ENCODE assay signal across 17 cellular contexts in genomic region chr6:64732888-64733287, GRCh38.
DNase-seq lines count a peak whose midpoint lies in the region; ATAC-seq and TF ChIP-seq lines count a peak whose summit lies in the region.
"Had no signal": no experiment of that assay in that cellular context is flagged by ENCODE, and none has a peak within 500 bp of the region (broad histone marks: within the 10 kb centered on the region; RNA-seq: fewer than 3 reads in every experiment).

No MANE protein-coding gene starts in this region.

- H3K9me3 ChIP-seq in A673 (ENCODE audit: low read depth, low read length, poor library complexity, severe bottlenecking) = no peaks in the 10 kb centered on the region
- H3K9me3 ChIP-seq: psoas muscle had no signal

- H3K4me3 Mint-ChIP-seq in glutamatergic neuron (ENCODE audit: unreplicated experiment) = no peak overlapping the region
- no peak overlapping the region for H3K4me3 Mint-ChIP-seq in CD14-positive monocyte
- H3K4me3 Mint-ChIP-seq: activated CD4-positive, alpha-beta memory T cell treated with anti-CD3 and anti-CD28 coated beads, Interleukin-2, amount 10 ng/mL, durations not matched to agents 7 days and 5 days; T-helper 2 cell treated with Interferon-gamma antibody and Interleukin-4, amounts not matched to agents 5 μg/mL and 100 μg/mL, for 36 hours had no signal

- H3K4me1 Mint-ChIP-seq in glutamatergic neuron (ENCODE audit: low read depth, unreplicated experiment) = no peaks in the 10 kb centered on the region
- no peaks in the 10 kb centered on the region for H3K4me1 Mint-ChIP-seq in CD14-positive monocyte
- H3K4me1 Mint-ChIP-seq: activated CD4-positive, alpha-beta memory T cell treated with anti-CD3 and anti-CD28 coated beads, Interleukin-2, amount 10 ng/mL, durations not matched to agents 7 days and 5 days had no signal

- DNase-seq in A673 (ENCODE audit: low spot score) (no peak), HT1080 (ENCODE audit: low read depth) (peak; percentile 44), RWPE1 (ENCODE audit: low spot score) (peak; percentile 1), epithelial cell of esophagus (ENCODE audit: low read depth) (peak; percentile 13), glutamatergic neuron (no peak), germinal center (ENCODE audit: low spot score) (no peak), CD14-positive monocyte (ENCODE audit: low spot score) (no peak)
- DNase-seq: activated CD4-positive, alpha-beta memory T cell treated with anti-CD3 and anti-CD28 coated beads, Interleukin-2, amount 10 ng/mL, durations not matched to agents 7 days and 5 days; anterior cingulate cortex; DMS79; effector CD8-positive, alpha-beta T cell; left colon; NCI-H1092; psoas muscle had no signal

- POLR2A ChIA-PET in A673 (lab: Charles Lee; ENCODE audit: low non-redundant PET) (no interaction called here), RWPE1 (lab: Yijun Ruan, JAX; ENCODE audit: low non-redundant PET) (no interaction called here)

- H3K27ac Mint-ChIP-seq in glutamatergic neuron (ENCODE audit: unreplicated experiment) (no peak overlapping the region), CD14-positive monocyte (no peak overlapping the region)
- H3K27ac Mint-ChIP-seq: activated CD4-positive, alpha-beta memory T cell treated with anti-CD3 and anti-CD28 coated beads, Interleukin-2, amount 10 ng/mL, durations not matched to agents 7 days and 5 days; T-helper 2 cell treated with Interferon-gamma antibody and Interleukin-4, amounts not matched to agents 5 μg/mL and 100 μg/mL, for 36 hours had no signal

- H3K9me3 Mint-ChIP-seq in glutamatergic neuron (ENCODE audit: unreplicated experiment) (no peaks in the 10 kb centered on the region), CD14-positive monocyte (peaks cover 0 to 10% (median 8%) of the 10 kb centered on the region in 7 donors)

- no peaks in the 10 kb centered on the region for H3K27me3 Mint-ChIP-seq in glutamatergic neuron (ENCODE audit: unreplicated experiment)
- H3K27me3 Mint-ChIP-seq in CD14-positive monocyte (ENCODE audit: low read depth in 3 of 3) = no peaks in the 10 kb centered on the region
- H3K27me3 Mint-ChIP-seq: activated CD4-positive, alpha-beta memory T cell treated with anti-CD3 and anti-CD28 coated beads, Interleukin-2, amount 10 ng/mL, durations not matched to agents 7 days and 5 days had no signal

- H3K4me3 ChIP-seq in A673 (ENCODE audit: low read depth, low read length, poor library complexity, severe bottlenecking) (no peak overlapping the region), epithelial cell of esophagus (ENCODE audit: low read length) (no peak overlapping the region)
- H3K4me3 ChIP-seq: psoas muscle, tibial nerve had no signal

- CTCF ChIA-PET in A673 (lab: Charles Lee) = no interaction called here
- CTCF ChIA-PET in RWPE1 (lab: Yijun Ruan, JAX) = no interaction called here

- TF ChIP-seq CTCF in A673 (conservative IDR thresholded peaks at IDR 0.05; ENCODE audit: low read depth, low read length) = 0 out of 2 replicates have a peak, but pooled peaks have one; percentile 17
- no peak for TF ChIP-seq CTCF in RWPE1 (conservative IDR thresholded peaks at IDR 0.05; ENCODE audit: low read depth)
- peak; percentile 26 for TF ChIP-seq CTCF in epithelial cell of esophagus (IDR thresholded peaks at IDR 0.05; ENCODE audit: insufficient read depth, low read depth, low read length, missing control alignments)
- no peak for TF ChIP-seq CTCF in glutamatergic neuron (IDR thresholded peaks at IDR 0.05; ENCODE audit: partially characterized antibody, unreplicated experiment)
- no peak for TF ChIP-seq CTCF in CD14-positive monocyte (IDR thresholded peaks at IDR 0.05)

- no peaks in the 10 kb centered on the region for H3K27me3 ChIP-seq in A673 (replicated peaks; ENCODE audit: insufficient read depth, low read depth, low read length, poor library complexity)
- H3K27me3 ChIP-seq: tibial nerve had no signal

- no peaks in the 10 kb centered on the region for H3K36me3 Mint-ChIP-seq in glutamatergic neuron (ENCODE audit: unreplicated experiment)
- H3K36me3 Mint-ChIP-seq in CD14-positive monocyte = no peaks in the 10 kb centered on the region

- H3K27ac ChIP-seq in A673 (ENCODE audit: low read depth, low read length, poor library complexity, severe bottlenecking) = no peak overlapping the region
- H3K27ac ChIP-seq in RWPE1 = no peak overlapping the region
- H3K27ac ChIP-seq: psoas muscle, tibial nerve had no signal

- intact Hi-C loops in A673 (cut with micrococcal nuclease; ENCODE audit: unreplicated experiment) = no loop called here
- intact Hi-C loops in CD14-positive monocyte (cut with micrococcal nuclease) = no loop called here

- no peak for ATAC-seq in GM21528 (IDR thresholded peaks at IDR 0.05; ENCODE audit: low FRiP score, unreplicated experiment)
- ATAC-seq: left colon, psoas muscle had no signal

- no peaks in the 10 kb centered on the region for H3K4me1 ChIP-seq in A673 (ENCODE audit: insufficient read depth, low read length, poor library complexity, severe bottlenecking)
- H3K4me1 ChIP-seq: psoas muscle, tibial nerve had no signal

- H3K36me3 ChIP-seq in A673 (ENCODE audit: insufficient read depth, low read length, poor library complexity, severe bottlenecking) = no peaks in the 10 kb centered on the region
- H3K36me3 ChIP-seq: tibial nerve had no signal

- no TSS peak for BruUV-seq in A673 (replicated peaks; lab: Mats Ljungman, UMichigan)

Comparison
In these comparisons a context has a peak if more than half of its experiments do, and no peak if none do; other contexts are left out.
1. DNase-seq: peak in HT1080 (single experiment), RWPE1 (single experiment) and epithelial cell of esophagus (single experiment); none in A673 (single experiment), glutamatergic neuron (single experiment), germinal center (single experiment) and CD14-positive monocyte (single experiment).
2. CTCF ChIP-seq: peak in A673 (single experiment) and epithelial cell of esophagus (single experiment); none in RWPE1 (single experiment), glutamatergic neuron (single experiment) and CD14-positive monocyte (single experiment).